In the genomic region with DNA sequence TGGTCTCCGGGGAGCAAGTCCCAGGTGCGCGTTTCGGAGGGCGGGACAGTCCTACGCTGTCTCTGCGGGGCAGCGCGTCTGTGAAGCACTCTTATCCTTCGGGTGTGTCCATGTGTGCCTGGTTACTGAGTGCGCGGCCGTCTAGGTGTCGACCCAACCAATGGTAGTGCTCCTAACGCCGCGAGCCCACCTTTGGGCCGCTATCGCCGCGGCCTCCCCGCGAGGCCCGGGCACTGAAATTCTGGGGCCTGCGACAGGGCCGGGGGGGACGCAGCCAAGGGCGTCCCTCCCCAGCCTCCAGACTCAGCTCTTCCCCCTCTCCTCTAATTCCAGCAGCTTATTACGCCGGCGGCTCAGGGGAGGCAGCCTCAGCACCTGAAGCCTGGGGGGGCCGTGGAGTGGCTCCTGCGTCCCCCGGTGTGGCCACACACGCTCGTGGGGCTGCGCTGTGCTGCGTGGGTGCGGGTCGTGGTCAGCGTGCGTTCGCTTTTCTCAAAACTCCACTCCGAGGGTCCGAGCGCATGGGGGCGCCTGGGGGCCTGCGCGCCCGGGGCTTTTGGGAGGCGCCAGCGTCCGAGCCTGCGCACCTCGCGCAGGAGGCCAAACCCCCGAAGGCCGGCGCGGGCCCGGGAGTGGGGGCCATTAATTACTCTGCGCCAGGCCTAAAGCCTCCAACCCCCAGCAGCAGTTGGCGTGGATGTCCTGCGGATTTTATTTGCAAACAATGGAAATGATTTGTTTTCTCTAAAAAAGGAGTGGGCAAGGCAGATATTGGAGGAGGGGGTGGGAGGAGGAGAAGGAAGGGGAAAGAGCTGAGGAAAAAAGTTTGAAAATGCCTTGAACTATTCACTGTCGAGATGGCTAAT, we compare ENCODE assay signal across 1 cellular context.
A peak's percentile ranks its signal among the peaks of the same experiment; 100 is the strongest.
TF ChIP-seq lines count a peak whose summit lies in the region.

No MANE protein-coding gene starts in this region.

TF ChIP-seq in HepG2, 621 proteins besides CTCF, POLR2A, EP300 and RAD21 (continued from another document):
- TF ChIP-seq, protein P1, sequence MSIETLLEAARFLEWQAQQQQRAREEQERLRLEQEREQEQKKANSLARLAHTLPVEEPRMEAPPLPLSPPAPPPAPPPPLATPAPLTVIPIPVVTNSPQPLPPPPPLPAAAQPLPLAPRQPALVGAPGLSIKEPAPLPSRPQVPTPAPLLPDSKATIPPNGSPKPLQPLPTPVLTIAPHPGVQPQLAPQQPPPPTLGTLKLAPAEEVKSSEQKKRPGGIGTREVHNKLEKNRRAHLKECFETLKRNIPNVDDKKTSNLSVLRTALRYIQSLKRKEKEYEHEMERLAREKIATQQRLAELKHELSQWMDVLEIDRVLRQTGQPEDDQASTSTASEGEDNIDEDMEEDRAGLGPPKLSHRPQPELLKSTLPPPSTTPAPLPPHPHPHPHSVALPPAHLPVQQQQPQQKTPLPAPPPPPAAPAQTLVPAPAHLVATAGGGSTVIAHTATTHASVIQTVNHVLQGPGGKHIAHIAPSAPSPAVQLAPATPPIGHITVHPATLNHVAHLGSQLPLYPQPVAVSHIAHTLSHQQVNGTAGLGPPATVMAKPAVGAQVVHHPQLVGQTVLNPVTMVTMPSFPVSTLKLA (IDR thresholded peaks at IDR 0.05) = no peak
- TF ChIP-seq ZNF577 (CRISPR knock-in tag; IDR thresholded peaks at IDR 0.05; ENCODE audit: borderline replicate concordance, low read depth) = peak; percentile 58; the same call in 1 of the 2 replicates
